ENCODE assay signal across 2 cellular contexts in genomic region chr12:112916270-112916669, GRCh38.
TF ChIP-seq lines count a peak whose summit lies in the region.

No MANE protein-coding gene starts in this region.

TF ChIP-seq in endothelial cell of umbilical vein, 7 proteins besides CTCF, POLR2A, EP300 and RAD21 (continued from another document):
- TF ChIP-seq MAX (IDR thresholded peaks at IDR 0.05; ENCODE audit: insufficient read depth, insufficient read length), result no peak
- no peak for TF ChIP-seq POLR2AphosphoS5 (IDR thresholded peaks at IDR 0.05; ENCODE audit: insufficient read depth, low read depth, low read length)
- TF ChIP-seq MYC (IDR thresholded peaks at IDR 0.05; ENCODE audit: low read depth, low read length), result no peak
- TF ChIP-seq EZH2 (IDR thresholded peaks at IDR 0.05; ENCODE audit: borderline replicate concordance, low read depth, low read length, severe bottlenecking), result no peak
- no peak for TF ChIP-seq FOS (IDR thresholded peaks at IDR 0.05; ENCODE audit: borderline replicate concordance, insufficient read depth, low read length)

TF ChIP-seq in WTC11, 78 proteins besides CTCF, POLR2A, EP300 and RAD21:
- TF ChIP-seq PREB (CRISPR knock-in tag; IDR thresholded peaks at IDR 0.05; ENCODE audit: borderline replicate concordance) (no peak), FOXP4 (CRISPR knock-in tag; IDR thresholded peaks at IDR 0.05) (no peak), HMGA2 (CRISPR knock-in tag; IDR thresholded peaks at IDR 0.05) (no peak), IRF1 (CRISPR knock-in tag; IDR thresholded peaks at IDR 0.05) (no peak), NFE2L1 (CRISPR knock-in tag; IDR thresholded peaks at IDR 0.05) (no peak), ZNF121 (CRISPR knock-in tag; IDR thresholded peaks at IDR 0.05) (no peak), CDX4 (CRISPR knock-in tag; IDR thresholded peaks at IDR 0.05; ENCODE audit: borderline replicate concordance) (no peak), AFF4 (CRISPR knock-in tag; IDR thresholded peaks at IDR 0.05; ENCODE audit: borderline replicate concordance) (no peak)
